ENCODE assay signal across 34 cellular contexts in the genomic region with DNA sequence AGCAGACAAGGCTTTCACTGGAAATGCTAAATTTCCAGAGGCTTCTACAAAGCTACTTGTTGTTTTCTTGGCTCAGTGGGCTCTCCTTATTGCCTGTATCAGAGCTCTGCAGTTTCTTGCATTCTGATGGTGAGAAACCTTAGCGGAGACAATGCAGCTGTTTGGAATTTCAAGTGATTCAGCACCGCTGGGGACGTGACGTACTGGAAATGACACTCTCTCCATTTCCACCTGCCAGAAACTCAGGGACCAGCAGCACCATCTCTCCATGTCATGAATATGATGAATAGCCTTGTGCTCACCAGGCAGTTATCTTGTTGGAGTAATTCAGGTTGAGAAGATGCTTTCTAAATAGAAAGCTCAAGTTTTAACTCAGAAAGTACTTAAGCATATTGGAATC.
"Had no signal": no experiment of that assay in that cellular context is flagged by ENCODE, and none has a peak within 500 bp of the region (broad histone marks: within the 10 kb centered on the region; RNA-seq: fewer than 3 reads in every experiment).

No MANE protein-coding gene starts in this region.

- H3K36me3 ChIP-seq: adrenal gland, brain microvascular endothelial cell, breast epithelium, cardiac muscle cell had no signal

- H3K27me3 ChIP-seq: adrenal gland, body of pancreas, brain microvascular endothelial cell, breast epithelium, cardiac muscle cell had no signal

- H3K4me3 ChIP-seq: adrenal gland, body of pancreas, breast epithelium, cardiac muscle cell had no signal

- ATAC-seq: activated CD8-positive, alpha-beta T cell treated with anti-CD3 and anti-CD28 coated beads for 36 hours; activated naive CD4-positive, alpha-beta T cell treated with anti-CD3 and anti-CD28 coated beads, Interleukin-2, amount 50 U/mL, for 72 hours; activated T-cell treated with anti-CD3 and anti-CD28 coated beads, Interleukin-2, amount 50 U/mL, for 4 hours; activated T-cell treated with anti-CD3 and anti-CD28 coated beads, Interleukin-2, amount 50 U/mL, for 72 hours; activated T-helper 17 cell treated with anti-CD3 and anti-CD28 coated beads, Interleukin-2, amount 50 U/mL, for 72 hours; body of pancreas; T-cell had no signal

- H3K27ac ChIP-seq: adrenal gland, body of pancreas, brain microvascular endothelial cell, breast epithelium, cardiac muscle cell, VCaP had no signal

- DNase-seq: activated B cell treated with CpG ODN at 0.5 μM for 24 hours; activated CD4-positive, alpha-beta memory T cell treated with anti-CD3 and anti-CD28 coated beads for 36 hours; activated CD4-positive, alpha-beta T cell treated with anti-CD3 and anti-CD28 coated beads for 4 hours; activated CD4-positive, alpha-beta T cell treated with anti-CD3 and anti-CD28 coated beads, Interleukin-2, amount 10 ng/mL, durations not matched to agents 24 days and 14 days; activated CD4-positive, alpha-beta T cell treated with anti-CD3 and anti-CD28 coated beads, Interleukin-2, amount 50 U/mL, for 1 hour; activated CD4-positive, alpha-beta T cell treated with anti-CD3 and anti-CD28 coated beads, Interleukin-2, amount 50 U/mL, for 4 hours; activated CD4-positive, CD25-positive, alpha-beta regulatory T cell treated with anti-CD3 and anti-CD28 coated beads, Interleukin-2, amount 50 U/mL, for 72 hours; activated CD8-positive, alpha-beta memory T cell treated with anti-CD3 and anti-CD28 coated beads, Interleukin-2, amount 50 U/mL, for 4 hours; activated CD8-positive, alpha-beta T cell treated with anti-CD3 and anti-CD28 coated beads for 36 hours; activated effector memory CD4-positive, alpha-beta T cell treated with anti-CD3 and anti-CD28 coated beads, Interleukin-2, amount 50 U/mL, for 16 hours; activated gamma-delta T cell treated with Interleukin-2 at 50 U/mL for 16 hours; activated naive CD4-positive, alpha-beta T cell; activated naive CD4-positive, alpha-beta T cell treated with anti-CD3 and anti-CD28 coated beads for 36 hours; activated naive CD4-positive, alpha-beta T cell treated with anti-CD3 and anti-CD28 coated beads, Interleukin-2, amount 50 U/mL, for 16 hours; activated naive CD8-positive, alpha-beta T cell treated with anti-CD3 and anti-CD28 coated beads for 36 hours; activated T-cell treated with anti-CD3 and anti-CD28 coated beads for 4 hours; activated T-cell treated with anti-CD3 and anti-CD28 coated beads, Interleukin-2, amount 50 U/mL, for 1 hour; activated T-cell treated with anti-CD3 and anti-CD28 coated beads, Interleukin-2, amount 50 U/mL, for 4 hours; activated T-cell treated with anti-CD3 and anti-CD28 coated beads, Interleukin-2, amount 50 U/mL, for 72 hours; adrenal gland; amniotic stem cell; aorta; body of pancreas; brain microvascular endothelial cell; caudate nucleus; cerebellar nuclear complex; T-cell; T-helper 2 cell; T-helper 9 cell had no signal

- H3K4me1 ChIP-seq: adrenal gland, body of pancreas, breast epithelium had no signal

- H3K9me3 ChIP-seq: adrenal gland, body of pancreas, breast epithelium had no signal
